22 cellular contexts compared by ENCODE assay signal in the genomic region with DNA sequence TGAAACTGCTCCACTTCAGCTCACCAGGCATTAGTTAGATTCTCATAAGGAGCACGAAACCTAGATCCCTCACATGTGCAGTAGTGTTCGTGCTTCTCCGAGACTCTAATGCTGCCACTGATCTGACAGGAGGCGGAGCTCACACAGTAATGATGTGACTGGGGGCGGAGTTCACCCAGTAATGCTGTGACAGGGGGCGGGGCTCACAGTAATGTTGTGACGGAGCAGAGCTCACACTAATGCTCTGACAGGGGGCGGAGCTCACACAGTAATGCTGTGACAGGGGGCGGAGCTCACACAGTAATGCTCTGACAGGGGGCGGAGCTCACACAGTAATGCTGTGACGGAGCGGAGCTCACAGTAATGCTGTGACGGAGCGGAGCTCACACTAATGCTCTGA. TPM values are rescaled to one million over a fixed set of nuclear protein-coding genes. Genes with fewer than 3 reads are reported as not detected.
"Had no signal": no experiment of that assay in that cellular context is flagged by ENCODE, and none has a peak within 500 bp of the region (broad histone marks: within the 10 kb centered on the region; RNA-seq: fewer than 3 reads in every experiment).

No MANE protein-coding gene starts in this region.

- H3K9me3 Mint-ChIP-seq: activated CD4-positive, alpha-beta T cell treated with anti-CD3 and anti-CD28 coated beads, Interleukin-2, amount 10 ng/mL, durations not matched to agents 24 days and 14 days; natural killer cell had no signal

- H3K36me3 Mint-ChIP-seq: activated naive CD8-positive, alpha-beta T cell; natural killer cell had no signal

- H3K4me3 Mint-ChIP-seq: activated CD4-positive, alpha-beta T cell treated with anti-CD3 and anti-CD28 coated beads, Interleukin-2, amount 10 ng/mL, durations not matched to agents 24 days and 14 days; activated CD8-positive, alpha-beta T cell treated with anti-CD3 and anti-CD28 coated beads, Interleukin-2, amount 10 ng/mL, durations not matched to agents 7 days and 5 days; activated naive CD8-positive, alpha-beta T cell; natural killer cell had no signal

- H3K27ac Mint-ChIP-seq: activated CD4-positive, alpha-beta T cell treated with anti-CD3 and anti-CD28 coated beads, Interleukin-2, amount 10 ng/mL, durations not matched to agents 24 days and 14 days; activated CD8-positive, alpha-beta T cell treated with anti-CD3 and anti-CD28 coated beads, Interleukin-2, amount 10 ng/mL, durations not matched to agents 7 days and 5 days; activated naive CD8-positive, alpha-beta T cell; natural killer cell had no signal

- H3K4me1 Mint-ChIP-seq: activated CD4-positive, alpha-beta T cell treated with anti-CD3 and anti-CD28 coated beads, Interleukin-2, amount 10 ng/mL, durations not matched to agents 24 days and 14 days; natural killer cell had no signal

- H3K4me2 ChIP-seq: smooth muscle cell had no signal

- H3K4me1 ChIP-seq: testis had no signal

- H3K27ac ChIP-seq: coronary artery, esophagus squamous epithelium, prostate gland, stomach, testis, upper lobe of right lung had no signal

- H3K36me3 ChIP-seq: esophagus squamous epithelium, prostate gland, stomach, upper lobe of right lung had no signal

- H3K27me3 ChIP-seq: testis, upper lobe of right lung had no signal

- H3K9me3 ChIP-seq: esophagus squamous epithelium, prostate gland, stomach, testis, upper lobe of right lung had no signal

- DNase-seq: activated CD4-positive, alpha-beta T cell treated with anti-CD3 and anti-CD28 coated beads, Interleukin-2, amount 10 ng/mL, durations not matched to agents 24 days and 14 days; activated CD8-positive, alpha-beta memory T cell treated with anti-CD3 and anti-CD28 coated beads, Interleukin-2, amount 50 U/mL, for 4 hours; activated CD8-positive, alpha-beta T cell treated with anti-CD3 and anti-CD28 coated beads, Interleukin-2, amount 10 ng/mL, durations not matched to agents 7 days and 5 days; activated T-cell treated with anti-CD3 and anti-CD28 coated beads, Interleukin-2, amount 50 U/mL, for 48 hours; amniotic stem cell; central memory CD4-positive, alpha-beta T cell; esophagus squamous epithelium; left ventricle myocardium superior; mesenchymal stem cell; natural killer cell; nucleus accumbens; right cardiac atrium; stomach; T-helper 2 cell; testis had no signal

- H3K4me3 ChIP-seq: coronary artery, esophagus squamous epithelium, prostate gland, smooth muscle cell, stomach, testis, upper lobe of right lung had no signal

RNA-seq across cellular contexts. Expression of gene LRRC14B, which starts 27.0 kb away (rescaled TPM):
- total RNA-seq: activated CD4-positive, alpha-beta T cell treated with anti-CD3 and anti-CD28 coated beads, Interleukin-2, amount 10 ng/mL, durations not matched to agents 24 days and 14 days; activated CD8-positive, alpha-beta T cell treated with anti-CD3 and anti-CD28 coated beads, Interleukin-2, amount 10 ng/mL, durations not matched to agents 7 days and 5 days; esophagus squamous epithelium; fibroblast of villous mesenchyme; kidney epithelial cell; natural killer cell; smooth muscle cell; upper lobe of right lung had no signal
